In genomic region chr10:72265508-72265907, GRCh38 we compare ENCODE assay signal across 25 cellular contexts. TPM values are rescaled to one million over a fixed set of nuclear protein-coding genes. Genes with fewer than 3 reads are reported as not detected.
DNase-seq lines count a peak whose midpoint lies in the region; ATAC-seq and TF ChIP-seq lines count a peak whose summit lies in the region.
"Had no signal": no experiment of that assay in that cellular context is flagged by ENCODE, and none has a peak within 500 bp of the region (broad histone marks: within the 10 kb centered on the region; RNA-seq: fewer than 3 reads in every experiment).

No MANE protein-coding gene starts in this region.

- H3K4me3 ChIP-seq in BLaER1 treated with 17β-estradiol and CSF1 and Interleukin-3, amounts not matched to agents 10 nM and 100 nM = no peak overlapping the region
- H3K4me3 ChIP-seq in HUES48 (ENCODE audit: low read depth, low read length) = no peak overlapping the region
- H3K4me3 ChIP-seq: esophagus muscularis mucosa, PC-9, tibial artery had no signal

- H3K27ac Mint-ChIP-seq in brain (peak overlapping the region; percentile 75 to 100 (median 93)), nephron progenitor cell (peak overlapping the region; percentile 66), glutamatergic neuron (ENCODE audit: unreplicated experiment) (no peak overlapping the region)
- H3K27ac Mint-ChIP-seq: T-helper 2 cell treated with Interferon-gamma antibody and Interleukin-4, amounts not matched to agents 5 μg/mL and 100 μg/mL, for 36 hours had no signal

- peak overlapping the region in 2 of 11 experiments; percentile 8 to 13; a peak in 3 of 22 replicates for H3K9ac ChIP-seq in BLaER1 treated with 17β-estradiol and CSF1 and Interleukin-3, amounts not matched to agents 10 nM and 100 nM
- H3K9ac ChIP-seq in HUES48 (ENCODE audit: low read depth, low read length) = no peak overlapping the region

- H3K4me1 ChIP-seq in BLaER1 treated with 17β-estradiol and CSF1 and Interleukin-3, amounts not matched to agents 10 nM and 100 nM = peaks cover 40 to 91% (median 77%) of the 10 kb centered on the region in 10 experiments
- peaks cover 38% of the 10 kb centered on the region for H3K4me1 ChIP-seq in HUES48 (ENCODE audit: control insufficient read depth, insufficient read depth, low read length)

- peaks cover 60% of the 10 kb centered on the region for H3K4me1 Mint-ChIP-seq in brain
- peaks cover 52% of the 10 kb centered on the region for H3K4me1 Mint-ChIP-seq in nephron progenitor cell
- peaks cover 13% of the 10 kb centered on the region for H3K4me1 Mint-ChIP-seq in glutamatergic neuron (ENCODE audit: low read depth, unreplicated experiment)

- H3K36me3 ChIP-seq in BLaER1 treated with 17β-estradiol and CSF1 and Interleukin-3, amounts not matched to agents 10 nM and 100 nM = no peaks in the 10 kb centered on the region
- no peaks in the 10 kb centered on the region for H3K36me3 ChIP-seq in HUES48 (ENCODE audit: control insufficient read depth, insufficient read depth, low read length)
- H3K36me3 ChIP-seq: esophagus muscularis mucosa, tibial artery had no signal

- TF ChIP-seq CTCF in brain (conservative IDR thresholded peaks at IDR 0.05) = no peak
- no peak for TF ChIP-seq CTCF in nephron progenitor cell (IDR thresholded peaks at IDR 0.05)
- TF ChIP-seq CTCF in glutamatergic neuron (IDR thresholded peaks at IDR 0.05; ENCODE audit: partially characterized antibody, unreplicated experiment) = no peak

- peaks cover 0 to 3% (median 0%) of the 10 kb centered on the region in 5 experiments for H3K9me3 Mint-ChIP-seq in brain
- no peaks in the 10 kb centered on the region for H3K9me3 Mint-ChIP-seq in nephron progenitor cell
- H3K9me3 Mint-ChIP-seq in glutamatergic neuron (ENCODE audit: unreplicated experiment) = peaks cover 8% of the 10 kb centered on the region
- H3K9me3 Mint-ChIP-seq: activated CD8-positive, alpha-beta T cell treated with anti-CD3 and anti-CD28 coated beads for 36 hours; activated naive CD4-positive, alpha-beta T cell treated with anti-CD3 and anti-CD28 coated beads, Interleukin-2, amount 10 ng/mL, durations not matched to agents 7 days and 5 days; natural killer cell treated with Interleukin-12 subunit alpha and Interleukin-12 subunit beta and Interleukin-15 and Interleukin-18, amount 100 ng/mL, for 72 hours; stimulated activated memory B cell treated with anti-CD40 and anti-IgM and Interleukin-4, amounts not matched to agents 10 μg/mL and 1 μg/mL and 100 μg/mL, for 72 hours; T-helper 2 cell treated with Interferon-gamma antibody and Interleukin-4, amounts not matched to agents 5 μg/mL and 100 μg/mL, for 36 hours had no signal

- H3K4me2 ChIP-seq in BLaER1 treated with 17β-estradiol and CSF1 and Interleukin-3, amounts not matched to agents 10 nM and 100 nM = peak overlapping the region in 9 of 11 experiments; percentile 2 to 94 (median 41); a peak in 8 of 22 replicates

- H3K27me3 Mint-ChIP-seq in brain (no peaks in the 10 kb centered on the region), nephron progenitor cell (ENCODE audit: low read depth, poor library complexity) (no peaks in the 10 kb centered on the region), glutamatergic neuron (ENCODE audit: unreplicated experiment) (peaks cover 1% of the 10 kb centered on the region)
- H3K27me3 Mint-ChIP-seq: activated CD8-positive, alpha-beta T cell treated with anti-CD3 and anti-CD28 coated beads for 36 hours; natural killer cell treated with Interleukin-12 subunit alpha and Interleukin-12 subunit beta and Interleukin-15 and Interleukin-18, amount 100 ng/mL, for 72 hours; stimulated activated memory B cell treated with anti-CD40 and anti-IgM and Interleukin-4, amounts not matched to agents 10 μg/mL and 1 μg/mL and 100 μg/mL, for 72 hours had no signal

- peak overlapping the region in 2 of 11 experiments; percentile 14 to 22; a peak in 2 of 22 replicates for H3K27ac ChIP-seq in BLaER1 treated with 17β-estradiol and CSF1 and Interleukin-3, amounts not matched to agents 10 nM and 100 nM
- H3K27ac ChIP-seq in HUES48 (ENCODE audit: low read depth, low read length) = peak overlapping the region; percentile 47
- H3K27ac ChIP-seq: esophagus muscularis mucosa, HL-60, tibial artery had no signal

- peak overlapping the region in 1 of 5 experiments; percentile 64 for H3K4me3 Mint-ChIP-seq in brain
- H3K4me3 Mint-ChIP-seq in nephron progenitor cell = no peak overlapping the region
- no peak overlapping the region for H3K4me3 Mint-ChIP-seq in glutamatergic neuron (ENCODE audit: unreplicated experiment)
- H3K4me3 Mint-ChIP-seq: activated CD8-positive, alpha-beta T cell treated with anti-CD3 and anti-CD28 coated beads for 36 hours; activated naive CD4-positive, alpha-beta T cell treated with anti-CD3 and anti-CD28 coated beads, Interleukin-2, amount 10 ng/mL, durations not matched to agents 7 days and 5 days; natural killer cell treated with Interleukin-12 subunit alpha and Interleukin-12 subunit beta and Interleukin-15 and Interleukin-18, amount 100 ng/mL, for 72 hours; stimulated activated memory B cell treated with anti-CD40 and anti-IgM and Interleukin-4, amounts not matched to agents 10 μg/mL and 1 μg/mL and 100 μg/mL, for 72 hours; T-helper 2 cell treated with Interferon-gamma antibody and Interleukin-4, amounts not matched to agents 5 μg/mL and 100 μg/mL, for 36 hours had no signal

- ATAC-seq in HG02981 (IDR thresholded peaks at IDR 0.05; ENCODE audit: unreplicated experiment) (no peak), HG03439 (IDR thresholded peaks at IDR 0.05; ENCODE audit: unreplicated experiment) (no peak)
- ATAC-seq: activated CD8-positive, alpha-beta T cell treated with anti-CD3 and anti-CD28 coated beads for 36 hours; left cardiac atrium; natural killer cell treated with Interleukin-12 subunit alpha and Interleukin-12 subunit beta and Interleukin-15 and Interleukin-18, amount 100 ng/mL, for 72 hours; stimulated activated memory B cell treated with anti-CD40 and anti-IgM and Interleukin-4, amounts not matched to agents 10 μg/mL and 1 μg/mL and 100 μg/mL, for 72 hours had no signal

- H4K20me1 ChIP-seq in BLaER1 treated with 17β-estradiol and CSF1 and Interleukin-3, amounts not matched to agents 10 nM and 100 nM = no peaks in the 10 kb centered on the region

- no peaks in the 10 kb centered on the region for H3K9me3 ChIP-seq in BLaER1 treated with 17β-estradiol and CSF1 and Interleukin-3, amounts not matched to agents 10 nM and 100 nM (replicated peaks in 1 of 11)
- no peaks in the 10 kb centered on the region for H3K9me3 ChIP-seq in HUES48 (ENCODE audit: control insufficient read depth, insufficient read depth, low read length)
- H3K9me3 ChIP-seq: esophagus muscularis mucosa, tibial artery had no signal

- H3K36me3 Mint-ChIP-seq in brain = no peaks in the 10 kb centered on the region
- H3K36me3 Mint-ChIP-seq in nephron progenitor cell (ENCODE audit: low read depth) = no peaks in the 10 kb centered on the region
- H3K36me3 Mint-ChIP-seq in glutamatergic neuron (ENCODE audit: unreplicated experiment) = no peaks in the 10 kb centered on the region
- H3K36me3 Mint-ChIP-seq: activated naive CD4-positive, alpha-beta T cell treated with anti-CD3 and anti-CD28 coated beads, Interleukin-2, amount 10 ng/mL, durations not matched to agents 7 days and 5 days; natural killer cell treated with Interleukin-12 subunit alpha and Interleukin-12 subunit beta and Interleukin-15 and Interleukin-18, amount 100 ng/mL, for 72 hours; stimulated activated memory B cell treated with anti-CD40 and anti-IgM and Interleukin-4, amounts not matched to agents 10 μg/mL and 1 μg/mL and 100 μg/mL, for 72 hours had no signal

- H3K27me3 ChIP-seq in BLaER1 treated with 17β-estradiol and CSF1 and Interleukin-3, amounts not matched to agents 10 nM and 100 nM = no peaks in the 10 kb centered on the region
- no peaks in the 10 kb centered on the region for H3K27me3 ChIP-seq in HUES48 (ENCODE audit: control insufficient read depth, insufficient read depth, low read length)
- H3K27me3 ChIP-seq: esophagus muscularis mucosa, tibial artery had no signal

- no peak for DNase-seq in nephron progenitor cell
- DNase-seq in anterior cingulate cortex (lab: John Stamatoyannopoulos, UW) = no peak
- DNase-seq in glutamatergic neuron = no peak
- DNase-seq: activated CD8-positive, alpha-beta T cell treated with anti-CD3 and anti-CD28 coated beads for 36 hours; activated naive CD4-positive, alpha-beta T cell treated with anti-CD3 and anti-CD28 coated beads, Interleukin-2, amount 10 ng/mL, durations not matched to agents 7 days and 5 days; activated T-cell treated with anti-CD3 and anti-CD28 coated beads, Interleukin-2, amount 50 U/mL, for 1 hour; COR-L47; effector CD8-positive, alpha-beta T cell; left cardiac atrium; MM.1S; NCI-H1436 treated with DMSO at 0.1 percent for 48 hours; NCI-H82; PC-9; stimulated activated CD4-positive, alpha-beta T cell treated with anti-CD3 and anti-CD28 coated beads, Interleukin-1b, Interleukin-23, amount 100 ng/mL, for 48 hours; tibial artery had no signal

RNA-seq across cellular contexts. Expression of gene DDIT4, which starts 8.2 kb away (rescaled TPM):
- 121 TPM for polyA plus RNA-seq in brain (ENCODE audit: insufficient read depth, low read depth, low replicate concordance)
- total RNA-seq in glutamatergic neuron (ENCODE audit: unreplicated experiment) = 153 TPM

RNA-seq across cellular contexts. Expression of gene ASCC1, which starts 49.4 kb away (rescaled TPM):
- polyA plus RNA-seq in brain (ENCODE audit: insufficient read depth, low read depth, low replicate concordance) = 43.6 TPM
- 33.3 TPM for total RNA-seq in glutamatergic neuron (ENCODE audit: unreplicated experiment)

RNA-seq across cellular contexts. Expression of gene ANAPC16, which starts 49.7 kb away (rescaled TPM):
- 79.8 TPM for polyA plus RNA-seq in brain (ENCODE audit: insufficient read depth, low read depth, low replicate concordance)
- 37.0 TPM for total RNA-seq in glutamatergic neuron (ENCODE audit: unreplicated experiment)
